Comparison of ENCODE assay signal across 5 cellular contexts in genomic region chr5:39403761-39404160, GRCh38. TPM values are rescaled to one million over a fixed set of nuclear protein-coding genes. Genes with fewer than 3 reads are reported as not detected.
"Had no signal": no experiment of that assay in that cellular context is flagged by ENCODE, and none has a peak within 500 bp of the region (broad histone marks: within the 10 kb centered on the region; RNA-seq: fewer than 3 reads in every experiment).

No MANE protein-coding gene starts in this region.

RNA-seq across cellular contexts. Expression of gene C9, which starts 39.5 kb away (rescaled TPM):
- total RNA-seq: HepG2, HT-29, HT1080, IMR-90 had no signal
- polyA plus RNA-seq: HepG2, IgD-negative memory B cell, IMR-90 had no signal
